ENCODE assay signal across 1 cellular context in genomic region chr2:171416009-171416926, GRCh38.
A peak's percentile ranks its signal among the peaks of the same experiment; 100 is the strongest.
TF ChIP-seq lines count a peak whose summit lies in the region.

No MANE protein-coding gene starts in this region.

TF ChIP-seq in HepG2, 621 proteins besides CTCF, POLR2A, EP300 and RAD21 (continued from another document and continues in another):
- TF ChIP-seq, protein P1, sequence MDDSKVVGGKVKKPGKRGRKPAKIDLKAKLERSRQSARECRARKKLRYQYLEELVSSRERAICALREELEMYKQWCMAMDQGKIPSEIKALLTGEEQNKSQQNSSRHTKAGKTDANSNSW (CRISPR knock-in tag; IDR thresholded peaks at IDR 0.05; ENCODE audit: borderline replicate concordance) = no peak
- TF ChIP-seq SP4 (CRISPR knock-in tag; IDR thresholded peaks at IDR 0.05) (0 out of 2 replicates have a peak, but pooled peaks have one; percentile 43), ZNF484 (CRISPR knock-in tag; IDR thresholded peaks at IDR 0.05; ENCODE audit: borderline replicate concordance, low read depth) (no peak), ZNF883 (CRISPR knock-in tag; IDR thresholded peaks at IDR 0.05; ENCODE audit: not compliant biosample characterization) (no peak), ZNF24 (IDR thresholded peaks at IDR 0.05) (peak; percentile 44; the same call in 1 of the 2 replicates), SKIL (CRISPR knock-in tag; IDR thresholded peaks at IDR 0.05; ENCODE audit: borderline replicate concordance) (no peak), TEF (CRISPR knock-in tag; IDR thresholded peaks at IDR 0.05) (no peak), ETV5 (CRISPR knock-in tag; IDR thresholded peaks at IDR 0.05; ENCODE audit: borderline replicate concordance) (0 out of 2 replicates have a peak, but pooled peaks have one; percentile 28), ERF (CRISPR knock-in tag; IDR thresholded peaks at IDR 0.05) (peak; percentile 82), ZSCAN22 (CRISPR knock-in tag; IDR thresholded peaks at IDR 0.05) (no peak), GTF3A (CRISPR knock-in tag; conservative IDR thresholded peaks at IDR 0.05) (no peak), AHR (CRISPR knock-in tag; IDR thresholded peaks at IDR 0.05) (peak; percentile 66; the same call in 1 of the 2 replicates), ZNF331 (CRISPR knock-in tag; IDR thresholded peaks at IDR 0.05) (peak; percentile 45; the same call in 1 of the 2 replicates), REPIN1 (CRISPR knock-in tag; IDR thresholded peaks at IDR 0.05; ENCODE audit: borderline replicate concordance, low read depth) (peak; percentile 63; the same call in 1 of the 2 replicates), ZNF264 (CRISPR knock-in tag; IDR thresholded peaks at IDR 0.05) (no peak), ZSCAN29 (CRISPR knock-in tag; conservative IDR thresholded peaks at IDR 0.05) (no peak), MEF2D (CRISPR knock-in tag; IDR thresholded peaks at IDR 0.05) (0 out of 2 replicates have a peak, but pooled peaks have one; percentile 31), TEAD3 (CRISPR knock-in tag; optimal IDR thresholded peaks at IDR 0.05; ENCODE audit: borderline replicate concordance) (peak; percentile 51), SMAD1 (CRISPR knock-in tag; IDR thresholded peaks at IDR 0.05; ENCODE audit: borderline replicate concordance, low read depth) (no peak), ZBTB21 (CRISPR knock-in tag; IDR thresholded peaks at IDR 0.05) (no peak), MIER3 (CRISPR knock-in tag; IDR thresholded peaks at IDR 0.05; ENCODE audit: borderline replicate concordance) (0 out of 2 replicates have a peak, but pooled peaks have one; percentile 73), PITX1 (CRISPR knock-in tag; IDR thresholded peaks at IDR 0.05) (0 out of 2 replicates have a peak, but pooled peaks have one; percentile 36), ZNF770 (CRISPR knock-in tag; IDR thresholded peaks at IDR 0.05) (no peak), MXD4 (CRISPR knock-in tag; IDR thresholded peaks at IDR 0.05) (peak; percentile 75; the same call in 1 of the 2 replicates), ZNF451 (CRISPR knock-in tag; IDR thresholded peaks at IDR 0.05) (no peak), FOSL2 (CRISPR knock-in tag; IDR thresholded peaks at IDR 0.05) (0 out of 2 replicates have a peak, but pooled peaks have one; percentile 34), KLF16 (CRISPR knock-in tag; IDR thresholded peaks at IDR 0.05) (peak in 1 of 2 experiments; percentile 58; a peak in 1 of 4 replicates), ELF4 (CRISPR knock-in tag; IDR thresholded peaks at IDR 0.05; ENCODE audit: borderline replicate concordance) (no peak), BCL6 (CRISPR knock-in tag; IDR thresholded peaks at IDR 0.05) (0 out of 2 replicates have a peak, but pooled peaks have one; percentile 19), MXD1 (CRISPR knock-in tag; IDR thresholded peaks at IDR 0.05) (no peak), ZNF44 (CRISPR knock-in tag; IDR thresholded peaks at IDR 0.05) (no peak), BHLHE40 (IDR thresholded peaks at IDR 0.05; ENCODE audit: low read length) (no peak), MIXL1 (CRISPR knock-in tag; IDR thresholded peaks at IDR 0.05) (0 out of 2 replicates have a peak, but pooled peaks have one; percentile 50), PPARG (CRISPR knock-in tag; conservative IDR thresholded peaks at IDR 0.05) (peak; percentile 68; the same call in 1 of the 2 replicates), ARID4A (CRISPR knock-in tag; IDR thresholded peaks at IDR 0.05; ENCODE audit: borderline replicate concordance) (no peak; the same call in 1 of the 2 replicates), THAP11 (CRISPR knock-in tag; IDR thresholded peaks at IDR 0.05) (peak; percentile 68), ZNF430 (CRISPR knock-in tag; IDR thresholded peaks at IDR 0.05) (no peak), TGIF2 (CRISPR knock-in tag; IDR thresholded peaks at IDR 0.05) (0 out of 2 replicates have a peak, but pooled peaks have one; percentile 11), PHF5A (CRISPR knock-in tag; IDR thresholded peaks at IDR 0.05; ENCODE audit: low read depth, unreplicated experiment) (no peak), PCBP2 (optimal IDR thresholded peaks at IDR 0.05; ENCODE audit: low read depth, low read length, poor library complexity, severe bottlenecking) (no peak), ATF1 (CRISPR knock-in tag; IDR thresholded peaks at IDR 0.05) (no peak), SSRP1 (CRISPR knock-in tag; IDR thresholded peaks at IDR 0.05) (peak; percentile 96), KDM5A (IDR thresholded peaks at IDR 0.05; ENCODE audit: borderline replicate concordance, low read length) (no peak), ZBTB2 (CRISPR knock-in tag; IDR thresholded peaks at IDR 0.05; ENCODE audit: low read depth) (no peak), ZNF101 (CRISPR knock-in tag; IDR thresholded peaks at IDR 0.05; ENCODE audit: borderline replicate concordance, low read depth) (no peak), SOX5 (CRISPR knock-in tag; IDR thresholded peaks at IDR 0.05; ENCODE audit: borderline replicate concordance) (peak; percentile 40; the same call in 1 of the 2 replicates), ZSCAN31 (CRISPR knock-in tag; IDR thresholded peaks at IDR 0.05; ENCODE audit: low read depth) (no peak), ZNF207 (IDR thresholded peaks at IDR 0.05; ENCODE audit: borderline replicate concordance) (no peak)
- TF ChIP-seq, protein P2, sequence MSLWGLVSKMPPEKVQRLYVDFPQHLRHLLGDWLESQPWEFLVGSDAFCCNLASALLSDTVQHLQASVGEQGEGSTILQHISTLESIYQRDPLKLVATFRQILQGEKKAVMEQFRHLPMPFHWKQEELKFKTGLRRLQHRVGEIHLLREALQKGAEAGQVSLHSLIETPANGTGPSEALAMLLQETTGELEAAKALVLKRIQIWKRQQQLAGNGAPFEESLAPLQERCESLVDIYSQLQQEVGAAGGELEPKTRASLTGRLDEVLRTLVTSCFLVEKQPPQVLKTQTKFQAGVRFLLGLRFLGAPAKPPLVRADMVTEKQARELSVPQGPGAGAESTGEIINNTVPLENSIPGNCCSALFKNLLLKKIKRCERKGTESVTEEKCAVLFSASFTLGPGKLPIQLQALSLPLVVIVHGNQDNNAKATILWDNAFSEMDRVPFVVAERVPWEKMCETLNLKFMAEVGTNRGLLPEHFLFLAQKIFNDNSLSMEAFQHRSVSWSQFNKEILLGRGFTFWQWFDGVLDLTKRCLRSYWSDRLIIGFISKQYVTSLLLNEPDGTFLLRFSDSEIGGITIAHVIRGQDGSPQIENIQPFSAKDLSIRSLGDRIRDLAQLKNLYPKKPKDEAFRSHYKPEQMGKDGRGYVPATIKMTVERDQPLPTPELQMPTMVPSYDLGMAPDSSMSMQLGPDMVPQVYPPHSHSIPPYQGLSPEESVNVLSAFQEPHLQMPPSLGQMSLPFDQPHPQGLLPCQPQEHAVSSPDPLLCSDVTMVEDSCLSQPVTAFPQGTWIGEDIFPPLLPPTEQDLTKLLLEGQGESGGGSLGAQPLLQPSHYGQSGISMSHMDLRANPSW (CRISPR knock-in tag; IDR thresholded peaks at IDR 0.05; ENCODE audit: borderline replicate concordance) = no peak
- TF ChIP-seq, protein P3, sequence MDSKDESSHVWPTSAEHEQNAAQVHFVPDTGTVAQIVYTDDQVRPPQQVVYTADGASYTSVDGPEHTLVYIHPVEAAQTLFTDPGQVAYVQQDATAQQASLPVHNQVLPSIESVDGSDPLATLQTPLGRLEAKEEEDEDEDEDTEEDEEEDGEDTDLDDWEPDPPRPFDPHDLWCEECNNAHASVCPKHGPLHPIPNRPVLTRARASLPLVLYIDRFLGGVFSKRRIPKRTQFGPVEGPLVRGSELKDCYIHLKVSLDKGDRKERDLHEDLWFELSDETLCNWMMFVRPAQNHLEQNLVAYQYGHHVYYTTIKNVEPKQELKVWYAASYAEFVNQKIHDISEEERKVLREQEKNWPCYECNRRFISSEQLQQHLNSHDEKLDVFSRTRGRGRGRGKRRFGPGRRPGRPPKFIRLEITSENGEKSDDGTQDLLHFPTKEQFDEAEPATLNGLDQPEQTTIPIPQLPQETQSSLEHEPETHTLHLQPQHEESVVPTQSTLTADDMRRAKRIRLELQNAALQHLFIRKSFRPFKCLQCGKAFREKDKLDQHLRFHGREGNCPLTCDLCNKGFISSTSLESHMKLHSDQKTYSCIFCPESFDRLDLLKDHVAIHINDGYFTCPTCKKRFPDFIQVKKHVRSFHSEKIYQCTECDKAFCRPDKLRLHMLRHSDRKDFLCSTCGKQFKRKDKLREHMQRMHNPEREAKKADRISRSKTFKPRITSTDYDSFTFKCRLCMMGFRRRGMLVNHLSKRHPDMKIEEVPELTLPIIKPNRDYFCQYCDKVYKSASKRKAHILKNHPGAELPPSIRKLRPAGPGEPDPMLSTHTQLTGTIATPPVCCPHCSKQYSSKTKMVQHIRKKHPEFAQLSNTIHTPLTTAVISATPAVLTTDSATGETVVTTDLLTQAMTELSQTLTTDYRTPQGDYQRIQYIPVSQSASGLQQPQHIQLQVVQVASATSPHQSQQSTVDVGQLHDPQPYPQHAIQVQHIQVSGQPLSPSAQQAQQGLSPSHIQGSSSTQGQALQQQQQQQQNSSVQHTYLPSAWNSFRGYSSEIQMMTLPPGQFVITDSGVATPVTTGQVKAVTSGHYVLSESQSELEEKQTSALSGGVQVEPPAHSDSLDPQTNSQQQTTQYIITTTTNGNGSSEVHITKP (CRISPR knock-in tag; IDR thresholded peaks at IDR 0.05; ENCODE audit: low read depth) = peak; percentile 54; the same call in 1 of the 2 replicates
